ENCODE assay signal across 13 cellular contexts in the genomic region with DNA sequence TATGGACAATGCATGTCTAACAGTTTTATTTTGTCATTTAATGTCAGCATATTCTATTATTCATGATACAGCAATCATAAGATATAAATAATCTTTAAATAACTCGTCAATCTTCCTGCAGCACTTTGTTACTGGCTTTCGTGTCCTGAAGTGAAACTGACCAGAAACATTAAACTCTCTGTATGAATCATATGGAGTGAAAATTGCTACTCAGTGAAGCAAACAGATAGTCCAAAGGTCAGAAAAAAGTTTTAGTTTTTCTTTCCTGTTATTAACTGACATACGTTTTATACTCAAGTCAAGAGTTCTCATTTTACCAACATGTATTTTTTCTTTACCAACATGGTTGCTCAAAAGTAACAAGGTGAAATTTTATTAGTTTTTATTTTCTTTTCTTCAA.
DNase-seq lines count a peak whose midpoint lies in the region; ATAC-seq and TF ChIP-seq lines count a peak whose summit lies in the region.
"Had no signal": no experiment of that assay in that cellular context is flagged by ENCODE, and none has a peak within 500 bp of the region (broad histone marks: within the 10 kb centered on the region; RNA-seq: fewer than 3 reads in every experiment).

No MANE protein-coding gene starts in this region.

- no peaks in the 10 kb centered on the region for H3K4me1 ChIP-seq in upper lobe of left lung

- H3K4me1 Mint-ChIP-seq in activated CD8-positive, alpha-beta T cell treated with anti-CD3 and anti-CD28 coated beads, Interleukin-2, amount 10 ng/mL, durations not matched to agents 7 days and 5 days (ENCODE audit: low read depth) = no peaks in the 10 kb centered on the region

- TF ChIP-seq CTCF in upper lobe of left lung (IDR thresholded peaks at IDR 0.05) = no peak

- no peak overlapping the region for H3K27ac Mint-ChIP-seq in activated CD8-positive, alpha-beta T cell treated with anti-CD3 and anti-CD28 coated beads, Interleukin-2, amount 10 ng/mL, durations not matched to agents 7 days and 5 days
- H3K27ac Mint-ChIP-seq: activated CD4-positive, alpha-beta memory T cell treated with anti-CD3 and anti-CD28 coated beads for 36 hours; dendritic cell treated with granulocyte-macrophage colony-stimulating factor and Interleukin-4, amounts not matched to agents 40 ng/mL and 50 ng/mL, for 4 days; memory B cell had no signal

- no peaks in the 10 kb centered on the region for H3K9me3 Mint-ChIP-seq in activated CD8-positive, alpha-beta T cell treated with anti-CD3 and anti-CD28 coated beads, Interleukin-2, amount 10 ng/mL, durations not matched to agents 7 days and 5 days (ENCODE audit: insufficient read depth)
- H3K9me3 Mint-ChIP-seq: activated CD4-positive, alpha-beta memory T cell treated with anti-CD3 and anti-CD28 coated beads for 36 hours; dendritic cell treated with granulocyte-macrophage colony-stimulating factor and Interleukin-4, amounts not matched to agents 40 ng/mL and 50 ng/mL, for 4 days; memory B cell had no signal

- no peaks in the 10 kb centered on the region for H3K9me3 ChIP-seq in upper lobe of left lung

- no peak overlapping the region for H3K4me3 ChIP-seq in upper lobe of left lung

- CTCF ChIA-PET in activated CD8-positive, alpha-beta T cell treated with anti-CD3 and anti-CD28 coated beads, Interleukin-2, amount 10 ng/mL, durations not matched to agents 7 days and 5 days (lab: Charles Lee) = no interaction called here

- H3K27me3 ChIP-seq in upper lobe of left lung = no peaks in the 10 kb centered on the region

- H3K27ac ChIP-seq in upper lobe of left lung = no peak overlapping the region

- H3K36me3 ChIP-seq in upper lobe of left lung = no peaks in the 10 kb centered on the region

- DNase-seq in GM19238 (ENCODE audit: insufficient read length, low spot score) (peak; percentile 8), M059J (ENCODE audit: low read depth) (peak; percentile 53), renal cortical epithelial cell (ENCODE audit: low read depth) (peak; percentile 56), NCI-H526 (lab: John Stamatoyannopoulos, UW) (no peak), upper lobe of left lung (no peak)
- DNase-seq in activated CD4-positive, alpha-beta T cell treated with anti-CD3 and anti-CD28 coated beads for 4 hours = no peak
- DNase-seq in activated CD8-positive, alpha-beta T cell treated with anti-CD3 and anti-CD28 coated beads, Interleukin-2, amount 10 ng/mL, durations not matched to agents 7 days and 5 days = no peak
- DNase-seq: activated CD4-positive, alpha-beta memory T cell treated with anti-CD3 and anti-CD28 coated beads for 36 hours; NCI-H2227 treated with DMSO at 0.1 percent for 48 hours; stimulated activated CD4-positive, alpha-beta T cell treated with anti-CD3 and anti-CD28 coated beads, Interleukin-4, amount 100 ng/mL, for 24 hours had no signal

- 75 to 83% methylated on average over 3 of the region's 3 CpGs for WGBS in upper lobe of left lung, 2 donors

- TF ChIP-seq EP300 in upper lobe of left lung (IDR thresholded peaks at IDR 0.05) = no peak

- ATAC-seq in HG02798 (IDR thresholded peaks at IDR 0.05; ENCODE audit: poor library complexity, unreplicated experiment) = peak; percentile 89
- no peak for ATAC-seq in upper lobe of left lung (ENCODE audit: low FRiP score in 2 of 2)
- ATAC-seq in activated CD8-positive, alpha-beta T cell treated with anti-CD3 and anti-CD28 coated beads, Interleukin-2, amount 10 ng/mL, durations not matched to agents 7 days and 5 days = no peak

- no peak overlapping the region for H3K4me3 Mint-ChIP-seq in activated CD8-positive, alpha-beta T cell treated with anti-CD3 and anti-CD28 coated beads, Interleukin-2, amount 10 ng/mL, durations not matched to agents 7 days and 5 days
- H3K4me3 Mint-ChIP-seq: activated CD4-positive, alpha-beta memory T cell treated with anti-CD3 and anti-CD28 coated beads for 36 hours; dendritic cell treated with granulocyte-macrophage colony-stimulating factor and Interleukin-4, amounts not matched to agents 40 ng/mL and 50 ng/mL, for 4 days; memory B cell had no signal

- no peaks in the 10 kb centered on the region for H3K36me3 Mint-ChIP-seq in activated CD8-positive, alpha-beta T cell treated with anti-CD3 and anti-CD28 coated beads, Interleukin-2, amount 10 ng/mL, durations not matched to agents 7 days and 5 days (ENCODE audit: low read depth)
- H3K36me3 Mint-ChIP-seq: activated CD4-positive, alpha-beta memory T cell treated with anti-CD3 and anti-CD28 coated beads for 36 hours; memory B cell had no signal

- no peak for TF ChIP-seq POLR2A in upper lobe of left lung (IDR thresholded peaks at IDR 0.05)

- POLR2A ChIA-PET in activated CD8-positive, alpha-beta T cell treated with anti-CD3 and anti-CD28 coated beads, Interleukin-2, amount 10 ng/mL, durations not matched to agents 7 days and 5 days (lab: Charles Lee) = no interaction called here

- peaks cover 5% of the 10 kb centered on the region for H3K27me3 Mint-ChIP-seq in activated CD8-positive, alpha-beta T cell treated with anti-CD3 and anti-CD28 coated beads, Interleukin-2, amount 10 ng/mL, durations not matched to agents 7 days and 5 days (ENCODE audit: low read depth)
- H3K27me3 Mint-ChIP-seq: dendritic cell treated with granulocyte-macrophage colony-stimulating factor and Interleukin-4, amounts not matched to agents 40 ng/mL and 50 ng/mL, for 4 days had no signal

Comparison
In these comparisons a context has a peak if more than half of its experiments do, and no peak if none do; other contexts are left out.
1. DNase-seq: peak in GM19238 (single experiment), M059J (single experiment) and renal cortical epithelial cell (single experiment); none in activated CD4-positive, alpha-beta T cell treated with anti-CD3 and anti-CD28 coated beads for 4 hours (0 of 2), NCI-H526 (0 of 2), upper lobe of left lung (0 of 2) and activated CD8-positive, alpha-beta T cell treated with anti-CD3 and anti-CD28 coated beads, Interleukin-2, amount 10 ng/mL, durations not matched to agents 7 days and 5 days (single experiment).